17 cellular contexts compared by ENCODE assay signal in the genomic region with DNA sequence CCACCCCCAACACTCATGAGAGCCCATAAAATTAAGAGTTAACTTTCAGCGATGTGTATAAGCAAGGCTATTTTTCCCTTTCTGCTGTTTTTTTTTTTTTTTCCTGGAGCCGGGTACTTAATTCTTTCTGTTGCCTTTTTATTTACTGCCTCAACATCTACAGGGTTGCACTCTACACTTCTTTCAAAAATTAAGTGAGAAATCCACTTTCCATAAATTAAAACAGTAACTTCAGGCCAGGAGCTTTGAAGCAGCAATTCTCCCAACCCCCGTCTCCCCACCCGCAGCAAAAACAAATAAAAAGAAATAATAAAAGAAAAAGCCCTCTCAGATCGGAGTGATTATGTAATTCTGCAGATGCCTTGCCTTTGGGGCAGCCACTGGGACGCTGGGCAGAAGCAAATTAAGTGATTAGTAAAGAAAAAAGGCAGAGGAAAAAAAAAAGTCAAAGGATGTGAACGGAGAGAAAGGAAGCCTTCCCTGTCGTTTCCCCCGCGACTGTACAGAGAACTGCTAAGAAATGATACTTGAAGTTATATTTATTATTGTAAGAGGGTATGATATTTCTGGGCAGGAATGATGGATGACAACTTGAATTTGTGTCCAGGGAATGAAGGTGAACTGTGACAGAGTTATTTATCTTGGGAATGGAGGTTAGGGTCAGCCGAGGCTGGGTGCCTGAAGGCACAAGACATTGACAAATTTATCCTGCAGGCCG.
A peak's percentile ranks its signal among the peaks of the same experiment; 100 is the strongest.
DNase-seq lines count a peak whose midpoint lies in the region; ATAC-seq and TF ChIP-seq lines count a peak whose summit lies in the region.
"Had no signal": no experiment of that assay in that cellular context is flagged by ENCODE, and none has a peak within 500 bp of the region (broad histone marks: within the 10 kb centered on the region; RNA-seq: fewer than 3 reads in every experiment).

No MANE protein-coding gene starts in this region.

- peaks cover 9% of the 10 kb centered on the region for H3K9me3 ChIP-seq in lower lobe of right lung
- peaks cover 0 to 4% (median 0%) of the 10 kb centered on the region in 4 donors for H3K9me3 ChIP-seq in sigmoid colon
- no peaks in the 10 kb centered on the region for H3K9me3 ChIP-seq in MG63
- H3K9me3 ChIP-seq: SJCRH30 had no signal

- H3K27me3 ChIP-seq in lower lobe of right lung (ENCODE audit: low read depth) (no peaks in the 10 kb centered on the region), sigmoid colon (no peaks in the 10 kb centered on the region), MG63 (no peaks in the 10 kb centered on the region)
- H3K27me3 ChIP-seq: SJCRH30, stomach had no signal

- H3K4me3 ChIP-seq in lower lobe of right lung: peak overlapping the region; percentile 3
- peak overlapping the region in 1 of 4 donors; percentile 8 for H3K4me3 ChIP-seq in sigmoid colon
- H3K4me3 ChIP-seq in MG63: no peak overlapping the region
- H3K4me3 ChIP-seq: GM12878, K562, SJCRH30 had no signal

- H3K27ac ChIP-seq in lower lobe of right lung (no peak overlapping the region), sigmoid colon (peak overlapping the region; percentile 35 to 58 (median 53))
- H3K27ac ChIP-seq: SJCRH30 had no signal

- DNase-seq in NCI-H1105 (lab: John Stamatoyannopoulos, UW): peak; percentile 27
- peak; percentile 9 for DNase-seq in astrocyte of the hippocampus (ENCODE audit: low read depth, low spot score)
- DNase-seq in lower lobe of right lung: no peak
- DNase-seq in sigmoid colon: no peak
- DNase-seq in MG63: no peak
- no peak for DNase-seq in stimulated activated CD4-positive, alpha-beta T cell treated with anti-CD3 and anti-CD28 coated beads, Interleukin-1b, Interleukin-23, amount 100 ng/mL, for 48 hours
- DNase-seq: activated CD4-positive, CD25-positive, alpha-beta regulatory T cell; activated CD8-positive, alpha-beta T cell treated with anti-CD3 and anti-CD28 coated beads, Interleukin-2, amount 10 ng/mL, durations not matched to agents 7 days and 5 days; effector memory CD4-positive, alpha-beta T cell; GDM1; NCI-H226; SJCRH30; stomach had no signal

- H3K36me3 ChIP-seq in lower lobe of right lung (no peaks in the 10 kb centered on the region), sigmoid colon (no peaks in the 10 kb centered on the region), MG63 (no peaks in the 10 kb centered on the region)
- H3K36me3 ChIP-seq: SJCRH30, stomach had no signal

- ATAC-seq in lower lobe of right lung (no peak), HG03442 (IDR thresholded peaks at IDR 0.05; ENCODE audit: unreplicated experiment) (no peak), HG03439 (IDR thresholded peaks at IDR 0.05; ENCODE audit: unreplicated experiment) (no peak)
- ATAC-seq: GM12878 had no signal

- TF ChIP-seq POLR2A in sigmoid colon (IDR thresholded peaks at IDR 0.05): no peak

- H3K4me1 ChIP-seq in lower lobe of right lung (peaks cover 32% of the 10 kb centered on the region), sigmoid colon (peaks cover 2 to 37% (median 25%) of the 10 kb centered on the region in 4 donors)
- H3K4me1 ChIP-seq: SJCRH30 had no signal

- TF ChIP-seq EP300 in sigmoid colon (IDR thresholded peaks at IDR 0.05): no peak

- WGBS in sigmoid colon, 2 donors: 54 to 76% methylated on average over 12 of the region's 12 CpGs

- no peak for TF ChIP-seq CTCF in lower lobe of right lung (IDR thresholded peaks at IDR 0.05)
- TF ChIP-seq CTCF in sigmoid colon (IDR thresholded peaks at IDR 0.05): no peak

- intact Hi-C loops in lower lobe of right lung (cut with DNase I) (no loop called here), sigmoid colon (cut with DNase I) (loop anchor here (10.0 kb wide), 1 partner anchor 350 kb away; no protein-coding TSS in a partner anchor)

Comparison
In these comparisons a context has a peak if more than half of its experiments do, and no peak if none do; other contexts are left out.
1. DNase-seq: peak in NCI-H1105 (single experiment) and astrocyte of the hippocampus (single experiment); none in lower lobe of right lung (single experiment), sigmoid colon (single experiment), MG63 (single experiment) and stimulated activated CD4-positive, alpha-beta T cell treated with anti-CD3 and anti-CD28 coated beads, Interleukin-1b, Interleukin-23, amount 100 ng/mL, for 48 hours (single experiment).